In the genomic region with DNA sequence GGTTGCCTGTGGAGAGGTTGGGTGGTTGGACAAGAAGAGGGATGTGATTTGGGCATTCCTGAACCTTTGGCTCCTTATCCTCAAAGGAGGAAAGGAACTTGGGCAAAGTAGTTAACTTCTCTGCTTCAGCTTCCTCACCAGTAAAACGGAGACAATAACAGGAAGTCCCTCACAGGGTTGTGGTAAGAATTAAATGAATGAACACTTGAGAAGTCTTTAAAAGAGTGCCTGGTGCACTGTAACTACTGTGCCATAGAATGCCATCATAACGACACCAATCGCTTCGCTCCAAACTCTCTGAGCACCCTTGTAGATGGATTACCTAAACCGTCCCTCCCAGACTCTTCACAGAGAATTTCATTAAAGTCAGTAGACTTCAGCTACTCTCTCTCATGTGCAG, we compare ENCODE assay signal across 13 cellular contexts. TPM values are rescaled to one million over a fixed set of nuclear protein-coding genes. Genes with fewer than 3 reads are reported as not detected.
DNase-seq lines count a peak whose midpoint lies in the region; ATAC-seq and TF ChIP-seq lines count a peak whose summit lies in the region.
"Had no signal": no experiment of that assay in that cellular context is flagged by ENCODE, and none has a peak within 500 bp of the region (broad histone marks: within the 10 kb centered on the region; RNA-seq: fewer than 3 reads in every experiment).

No MANE protein-coding gene starts in this region.

- H3K9me3 Mint-ChIP-seq in activated naive CD4-positive, alpha-beta T cell treated with anti-CD3 and anti-CD28 coated beads, Interleukin-2, amount 50 U/mL, for 72 hours, result no peaks in the 10 kb centered on the region
- no peaks in the 10 kb centered on the region for H3K9me3 Mint-ChIP-seq in activated naive CD8-positive, alpha-beta T cell (ENCODE audit: low read depth)

- peaks cover 45% of the 10 kb centered on the region for H3K4me1 Mint-ChIP-seq in activated naive CD8-positive, alpha-beta T cell (ENCODE audit: low read depth)

- DNase-seq in activated naive CD4-positive, alpha-beta T cell treated with anti-CD3 and anti-CD28 coated beads, Interleukin-2, amount 50 U/mL, for 72 hours (ENCODE audit: low spot score in 2 of 2), result no peak
- no peak for DNase-seq in activated naive CD4-positive, alpha-beta T cell treated with anti-CD3 and anti-CD28 coated beads, Interleukin-2, amount 50 U/mL, for 16 hours
- no peak for DNase-seq in NCI-H2107 (lab: John Stamatoyannopoulos, UW)
- DNase-seq in RWPE1 (ENCODE audit: low spot score), result no peak
- no peak for DNase-seq in activated gamma-delta T cell (lab: John Stamatoyannopoulos, UW)
- DNase-seq: activated CD8-positive, alpha-beta memory T cell treated with anti-CD3 and anti-CD28 coated beads, Interleukin-2, amount 50 U/mL, for 48 hours; GM23248; left ventricle myocardium superior; occipital lobe had no signal

- no peaks in the 10 kb centered on the region for H3K27me3 Mint-ChIP-seq in activated naive CD8-positive, alpha-beta T cell
- H3K27me3 Mint-ChIP-seq: brain had no signal

- POLR2A ChIA-PET in RWPE1 (lab: Yijun Ruan, JAX; ENCODE audit: low non-redundant PET), result no interaction called here

- TF ChIP-seq CTCF in RWPE1 (conservative IDR thresholded peaks at IDR 0.05; ENCODE audit: low read depth), result no peak

- ATAC-seq in activated naive CD4-positive, alpha-beta T cell treated with anti-CD3 and anti-CD28 coated beads, Interleukin-2, amount 50 U/mL, for 72 hours, result peak; percentile 81 to 95
- ATAC-seq in HG03469 (IDR thresholded peaks at IDR 0.05; ENCODE audit: unreplicated experiment) (peak; percentile 60), HG03108 (IDR thresholded peaks at IDR 0.05; ENCODE audit: unreplicated experiment) (no peak)
- ATAC-seq: left ventricle myocardium superior had no signal

- no peaks in the 10 kb centered on the region for H3K36me3 Mint-ChIP-seq in activated naive CD4-positive, alpha-beta T cell treated with anti-CD3 and anti-CD28 coated beads, Interleukin-2, amount 50 U/mL, for 72 hours
- H3K36me3 Mint-ChIP-seq in activated naive CD8-positive, alpha-beta T cell, result no peaks in the 10 kb centered on the region

- CTCF ChIA-PET in RWPE1 (lab: Yijun Ruan, JAX), result interaction anchor here (0.6 kb wide), 1 partner anchor 23 kb away, joined by 4 read pairs; no protein-coding TSS in a partner anchor

- peak overlapping the region; percentile 49 for H3K4me3 Mint-ChIP-seq in activated naive CD8-positive, alpha-beta T cell
- H3K4me3 Mint-ChIP-seq: brain had no signal

- no peak overlapping the region for H3K27ac ChIP-seq in RWPE1
- H3K27ac ChIP-seq: GM23248 had no signal

- peak overlapping the region in 1 of 2 donors; percentile 68 for H3K27ac Mint-ChIP-seq in activated naive CD4-positive, alpha-beta T cell treated with anti-CD3 and anti-CD28 coated beads, Interleukin-2, amount 50 U/mL, for 72 hours
- peak overlapping the region; percentile 80 for H3K27ac Mint-ChIP-seq in activated naive CD8-positive, alpha-beta T cell
- H3K27ac Mint-ChIP-seq: brain had no signal

RNA-seq across cellular contexts. Expression of a gene that starts 10.5 kb away (rescaled TPM):
- total RNA-seq in activated naive CD4-positive, alpha-beta T cell treated with anti-CD3 and anti-CD28 coated beads, Interleukin-2, amount 50 U/mL, for 72 hours, result 1 to 10 TPM in 1 of 2 donors, under 1 TPM in 1; 0.18 to 1.9 TPM
- total RNA-seq: GM23248 had no signal

RNA-seq across cellular contexts. Expression of a gene that starts 34.0 kb away (rescaled TPM):
- 1 to 10 TPM; 4.2 to 8.1 TPM for total RNA-seq in activated naive CD4-positive, alpha-beta T cell treated with anti-CD3 and anti-CD28 coated beads, Interleukin-2, amount 50 U/mL, for 72 hours

RNA-seq across cellular contexts. Expression of a gene that starts 43.4 kb away (rescaled TPM):
- 10 to 100 TPM in 1 of 2 donors, 1 to 10 TPM in 1; 7.3 to 10.6 TPM for total RNA-seq in activated naive CD4-positive, alpha-beta T cell treated with anti-CD3 and anti-CD28 coated beads, Interleukin-2, amount 50 U/mL, for 72 hours

RNA-seq across cellular contexts. Expression of a gene that starts 46.8 kb away (rescaled TPM):
- total RNA-seq in activated naive CD4-positive, alpha-beta T cell treated with anti-CD3 and anti-CD28 coated beads, Interleukin-2, amount 50 U/mL, for 72 hours, result 1 to 10 TPM; 2.8 to 4.5 TPM
